ENCODE assay signal across 2 cellular contexts in genomic region chr14:37275963-37276362, GRCh38.
TF ChIP-seq lines count a peak whose summit lies in the region.

No MANE protein-coding gene starts in this region.

TF ChIP-seq in HepG2, 621 proteins besides CTCF, POLR2A, EP300 and RAD21 (continued from another document):
- no peak for TF ChIP-seq THRA (CRISPR knock-in tag; IDR thresholded peaks at IDR 0.05; ENCODE audit: borderline replicate concordance)
- peak; percentile 20; the same call in 1 of the 2 replicates for TF ChIP-seq CEBPB (IDR thresholded peaks at IDR 0.05; ENCODE audit: borderline replicate concordance, low read depth, low read length)
- TF ChIP-seq BCLAF1 (IDR thresholded peaks at IDR 0.05), result 0 out of 2 replicates have a peak, but pooled peaks have one; percentile 16
- 0 out of 2 replicates have a peak, but pooled peaks have one; percentile 38 for TF ChIP-seq SNRNP70 (IDR thresholded peaks at IDR 0.05; ENCODE audit: low read depth, low read length)
TF ChIP-seq in HepG2: peak in this region for 5.

TF ChIP-seq in neural cell, 6 proteins besides CTCF, POLR2A, EP300 and RAD21 (continued from another document):
- TF ChIP-seq REST (IDR thresholded peaks at IDR 0.05; ENCODE audit: borderline replicate concordance) (no peak), POLR2AphosphoS5 (IDR thresholded peaks at IDR 0.05) (no peak), MXI1 (conservative IDR thresholded peaks at IDR 0.05; ENCODE audit: poor library complexity, severe bottlenecking) (no peak)
